ENCODE assay signal across 20 cellular contexts in the genomic region with DNA sequence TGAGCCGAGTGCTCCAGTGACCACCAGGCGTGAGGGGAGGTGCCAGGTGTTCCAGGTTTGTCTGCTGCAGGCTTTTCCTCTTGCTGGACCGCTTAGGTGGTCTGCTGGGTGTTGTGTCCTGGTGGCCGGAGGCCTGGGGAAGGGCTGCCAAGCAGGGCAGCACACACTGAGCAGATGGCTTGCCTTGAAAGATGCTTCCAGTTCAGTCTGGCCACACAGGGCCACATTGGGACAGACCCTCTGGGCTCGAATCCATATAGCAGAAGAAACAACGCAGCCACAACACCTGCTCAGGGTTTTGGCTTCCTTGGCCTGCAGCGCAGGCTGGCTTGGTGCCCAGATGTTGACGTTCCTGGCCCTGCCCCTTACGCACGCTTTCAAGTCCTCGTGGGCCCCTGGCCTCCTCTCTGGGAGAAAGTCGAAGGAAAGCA. TPM values are rescaled to one million over a fixed set of nuclear protein-coding genes. Genes with fewer than 3 reads are reported as not detected.
DNase-seq lines count a peak whose midpoint lies in the region; ATAC-seq, FAIRE-seq and TF ChIP-seq lines count a peak whose summit lies in the region.
"Had no signal": no experiment of that assay in that cellular context is flagged by ENCODE, and none has a peak within 500 bp of the region (broad histone marks: within the 10 kb centered on the region; RNA-seq: fewer than 3 reads in every experiment).

No MANE protein-coding gene starts in this region.

- H3K27ac ChIP-seq in HepG2 (ENCODE audit: extremely low read length, insufficient read depth, low read length) (no peak overlapping the region), small intestine (ENCODE audit: low read depth in 1 of 2, low read length in 1 of 2) (no peak overlapping the region)
- H3K27ac ChIP-seq: A549, C4-2B, upper lobe of right lung had no signal

- H3K36me3 ChIP-seq in HepG2 (replicated peaks in 1 of 2; ENCODE audit: control insufficient read depth in 1 of 2, insufficient read depth in 2 of 2, low read length in 2 of 2): peaks cover 64 to 96% of the 10 kb centered on the region in 2 experiments
- peaks cover 31 to 39% of the 10 kb centered on the region in 2 donors for H3K36me3 ChIP-seq in small intestine (ENCODE audit: control insufficient read depth in 2 of 2, insufficient read depth in 2 of 2, low read length in 2 of 2)

- TF ChIP-seq EP300 in HepG2 (IDR thresholded peaks at IDR 0.05; ENCODE audit: low read depth in 2 of 2, low read length in 2 of 2): no peak
- TF ChIP-seq EP300 in HepG2 (CRISPR knock-in tag; IDR thresholded peaks at IDR 0.05; ENCODE audit: borderline replicate concordance): no peak

- H3K27me3 ChIP-seq in HepG2 (ENCODE audit: control insufficient read depth in 1 of 2, insufficient read depth in 2 of 2, low read length in 2 of 2) (no peaks in the 10 kb centered on the region), small intestine (ENCODE audit: control insufficient read depth in 2 of 2, insufficient read depth in 2 of 2, low read length in 2 of 2) (no peaks in the 10 kb centered on the region)
- H3K27me3 ChIP-seq: upper lobe of right lung had no signal

- FAIRE-seq in HepG2 (lab: Jason Lieb, UNC) (no peak), small intestine (lab: Jason Lieb, UNC) (no peak)
- FAIRE-seq: A549 had no signal

- in situ Hi-C loops in HepG2 (cut with HindIII; ENCODE audit: extremely low pct_ligation_motif_present, low pct_unique_long_range_greater_than_20kb): no loop called here

- no peak overlapping the region for H2AFZ ChIP-seq in HepG2 (ENCODE audit: low read length)

- DNase-seq in NCI-H2029 (lab: John Stamatoyannopoulos, UW) (peak; percentile 62), NCI-H2029 treated with DMSO at 0.1 percent for 48 hours (lab: John Stamatoyannopoulos, UW) (no peak), NCI-H2196 treated with DMSO at 0.1 percent for 48 hours (lab: John Stamatoyannopoulos, UW; ENCODE audit: unreplicated experiment) (peak; percentile 27), HepG2 (ENCODE audit: low spot score) (no peak), small intestine (peak; percentile 70), HuH-7 (ENCODE audit: low spot score) (no peak)
- DNase-seq: activated CD4-positive, alpha-beta T cell treated with anti-CD3 and anti-CD28 coated beads, Interleukin-2, amount 10 ng/mL, durations not matched to agents 24 days and 14 days; activated naive CD8-positive, alpha-beta T cell treated with anti-CD3 and anti-CD28 coated beads, Interleukin-2, amount 50 U/mL, for 24 hours; activated T-cell treated with anti-CD3 and anti-CD28 coated beads, Interleukin-2, amount 50 U/mL, for 72 hours; EL; endodermal cell; GOT3; NCI-H510A; stimulated activated naive B cell treated with anti-CD40 and anti-IgM and Interleukin-4, amounts not matched to agents 10 μg/mL and 1 μg/mL and 100 μg/mL, for 72 hours; upper lobe of right lung had no signal

- no peak overlapping the region for H3K4me2 ChIP-seq in HepG2 (ENCODE audit: low read depth, low read length)
- H3K4me2 ChIP-seq: A549 had no signal

- peaks cover 12% of the 10 kb centered on the region for H4K20me1 ChIP-seq in HepG2 (ENCODE audit: insufficient read depth, low read length)

- BruUV-seq in HepG2 (replicated peaks; lab: Mats Ljungman, UMichigan): no TSS peak

- intact Hi-C loops in HepG2 (cut with micrococcal nuclease; ENCODE audit: unreplicated experiment): no loop called here

- H3K9ac ChIP-seq in HepG2 (ENCODE audit: insufficient read depth, low read depth, low read length): no peak overlapping the region

- H3K4me3 ChIP-seq in HepG2 (replicated peaks in 1 of 3; ENCODE audit: insufficient read depth in 1 of 3, low read depth in 2 of 3, low read length in 3 of 3) (no peak overlapping the region), small intestine (ENCODE audit: low read depth in 1 of 2, low read length in 2 of 2) (no peak overlapping the region)
- H3K4me3 ChIP-seq: A549, upper lobe of right lung had no signal

- no peak for TF ChIP-seq RAD21 in HepG2 (CRISPR knock-in tag; IDR thresholded peaks at IDR 0.05)

- no peaks in the 10 kb centered on the region for H3K4me1 ChIP-seq in HepG2 (ENCODE audit: insufficient read depth, low read length)
- no peaks in the 10 kb centered on the region for H3K4me1 ChIP-seq in small intestine (ENCODE audit: control insufficient read depth in 2 of 2, insufficient read depth in 1 of 2, low read depth in 1 of 2, low read length in 1 of 2)
- H3K4me1 ChIP-seq: A549, upper lobe of right lung had no signal

- no peak for ATAC-seq in HepG2
- ATAC-seq in GM19452 (IDR thresholded peaks at IDR 0.05; ENCODE audit: unreplicated experiment): no peak
- no peak for ATAC-seq in GM18517 (IDR thresholded peaks at IDR 0.05; ENCODE audit: unreplicated experiment)
- ATAC-seq: A549; activated naive CD8-positive, alpha-beta T cell treated with anti-CD3 and anti-CD28 coated beads, Interleukin-2, amount 50 U/mL, for 24 hours; activated T-cell treated with anti-CD3 and anti-CD28 coated beads, Interleukin-2, amount 50 U/mL, for 72 hours; SK-N-SH treated with all-trans-retinoic acid at 6 μM for 48 hours; stimulated activated naive B cell treated with anti-CD40 and anti-IgM and Interleukin-4, amounts not matched to agents 10 μg/mL and 1 μg/mL and 100 μg/mL, for 72 hours; upper lobe of right lung had no signal

- no peak for TF ChIP-seq CTCF in HepG2 (CRISPR knock-in tag; IDR thresholded peaks at IDR 0.05)

- no peaks in the 10 kb centered on the region for H3K9me3 ChIP-seq in HepG2 (ENCODE audit: low read length)
- H3K9me3 ChIP-seq in small intestine (ENCODE audit: control insufficient read depth, low read depth): no peaks in the 10 kb centered on the region
- H3K9me3 ChIP-seq: A549, upper lobe of right lung had no signal

- H3K79me2 ChIP-seq in HepG2 (ENCODE audit: insufficient read depth, low read length): no peaks in the 10 kb centered on the region

- 98% methylated on average over 11 of the region's 12 CpGs for whole genome bisulfite sequencing in HepG2 (ENCODE audit: low lambda C conversion rate)
- 25 to 58% (median 37%) methylated on average over 12 of the region's 12 CpGs for WGBS in small intestine, 3 donors

- POLR2A ChIA-PET in HepG2 (lab: Yijun Ruan, JAX): no interaction called here

- CTCF ChIA-PET in HepG2 (lab: Yijun Ruan, JAX; ENCODE audit: low intra/inter-chr PET ratio, low total read pairs): no interaction called here

- no peak for TF ChIP-seq POLR2A in HepG2 (IDR thresholded peaks at IDR 0.05; ENCODE audit: insufficient read depth in 1 of 2, low read depth in 2 of 2, low read length in 2 of 2)

TF ChIP-seq in HepG2, 621 proteins besides CTCF, POLR2A, EP300 and RAD21 (continues in another document):
- TF ChIP-seq ISL2 (CRISPR knock-in tag; IDR thresholded peaks at IDR 0.05) (no peak), KDM6A (CRISPR knock-in tag; IDR thresholded peaks at IDR 0.05; ENCODE audit: low read depth) (no peak)

RNA-seq across cellular contexts. Expression of a gene that starts 24.8 kb away (rescaled TPM):
- total RNA-seq in HepG2 (2016; rRNA removed; fragmentation: Illumina TruSeq; extraction: Trizol): 48.3 and 61.7 TPM in 2 replicates
- 23.8 and 27.0 TPM in 2 replicates for total RNA-seq in HepG2 (2016; cell fraction: cytosol; rRNA removed; fragmentation: Illumina TruSeq; extraction: Trizol; ENCODE audit: low read depth)
- total RNA-seq in HepG2 (2016; cell fraction: insoluble cytoplasmic fraction; rRNA removed; fragmentation: Illumina TruSeq; extraction: Trizol): 48.0 and 66.5 TPM in 2 replicates
- total RNA-seq in HepG2 (2016; cell fraction: membrane; rRNA removed; fragmentation: Illumina TruSeq; extraction: Trizol): 37.7 and 42.3 TPM in 2 replicates
- total RNA-seq in HepG2 (2016; cell fraction: nucleus; rRNA removed; fragmentation: Illumina TruSeq; extraction: Trizol): 23.1 and 24.3 TPM in 2 replicates
- polyA plus RNA-seq in HepG2 (2011; rRNA removed) (7.7 and 10.6 TPM in 2 replicates), small intestine (10 to 100 TPM in 1 of 3 donors, 1 to 10 TPM in 2; 2.0 to 11.2 (median 3.2) TPM)
- 8.9 and 11.0 TPM in 2 replicates for polyA plus RNA-seq in HepG2 (2011; cell fraction: cytosol; rRNA removed)
- polyA plus RNA-seq in HepG2 (2011; cell fraction: nucleus; rRNA removed): 3.9 and 4.5 TPM in 2 replicates
- polyA plus RNA-seq in HepG2 (2012): 5.7 and 16.9 TPM in 2 replicates
- polyA plus RNA-seq in HepG2 (2016; cell fraction: cytosol; fragmentation: Illumina TruSeq; extraction: Trizol; ENCODE audit: low read depth): 28.1 and 34.5 TPM in 2 replicates
- polyA plus RNA-seq in HepG2 (2016; cell fraction: insoluble cytoplasmic fraction; fragmentation: Illumina TruSeq; extraction: Trizol; ENCODE audit: low read depth): 76.0 and 95.5 TPM in 2 replicates
- polyA plus RNA-seq in HepG2 (2016; cell fraction: membrane; fragmentation: Illumina TruSeq; extraction: Trizol; ENCODE audit: low read depth): 36.4 and 39.0 TPM in 2 replicates
- polyA plus RNA-seq in HepG2 (2016; cell fraction: nucleus; fragmentation: Illumina TruSeq; extraction: Trizol; ENCODE audit: insufficient read depth, low read depth): 38.9 and 39.5 TPM in 2 replicates
- polyA minus RNA-seq in HepG2 (2011; rRNA and poly(A)+ RNA removed; ENCODE audit: low replicate concordance): 7.2 and 33.6 TPM in 2 replicates
- polyA minus RNA-seq in HepG2 (2011; cell fraction: cytosol; rRNA and poly(A)+ RNA removed): 3.9 and 4.1 TPM in 2 replicates
- polyA minus RNA-seq in HepG2 (2011; cell fraction: nucleus; rRNA and poly(A)+ RNA removed): 4.7 and 6.2 TPM in 2 replicates

RNA-seq across cellular contexts. Expression of a gene that starts 50.8 kb away (rescaled TPM):
- 16.1 and 19.5 TPM in 2 replicates for total RNA-seq in HepG2 (2016; rRNA removed; fragmentation: Illumina TruSeq; extraction: Trizol)
- 13.0 and 16.7 TPM in 2 replicates for total RNA-seq in HepG2 (2016; cell fraction: cytosol; rRNA removed; fragmentation: Illumina TruSeq; extraction: Trizol; ENCODE audit: low read depth)
- total RNA-seq in HepG2 (2016; cell fraction: insoluble cytoplasmic fraction; rRNA removed; fragmentation: Illumina TruSeq; extraction: Trizol): 15.4 and 17.4 TPM in 2 replicates
- total RNA-seq in HepG2 (2016; cell fraction: membrane; rRNA removed; fragmentation: Illumina TruSeq; extraction: Trizol): 18.2 and 21.4 TPM in 2 replicates
- total RNA-seq in HepG2 (2016; cell fraction: nucleus; rRNA removed; fragmentation: Illumina TruSeq; extraction: Trizol): 31.6 and 33.0 TPM in 2 replicates
- polyA plus RNA-seq in HepG2 (2011; rRNA removed) (31.2 and 37.7 TPM in 2 replicates), small intestine (10 to 100 TPM in 1 of 3 donors, 1 to 10 TPM in 2; 9.2 to 25.6 (median 9.8) TPM)
- polyA plus RNA-seq in HepG2 (2011; cell fraction: cytosol; rRNA removed): 20.9 and 26.7 TPM in 2 replicates
- 132 and 135 TPM in 2 replicates for polyA plus RNA-seq in HepG2 (2011; cell fraction: nucleus; rRNA removed)
- polyA plus RNA-seq in HepG2 (2012): 43.5 and 43.7 TPM in 2 replicates
- polyA plus RNA-seq in HepG2 (2016; cell fraction: cytosol; fragmentation: Illumina TruSeq; extraction: Trizol; ENCODE audit: low read depth): 1.4 and 1.7 TPM in 2 replicates
- polyA plus RNA-seq in HepG2 (2016; cell fraction: insoluble cytoplasmic fraction; fragmentation: Illumina TruSeq; extraction: Trizol; ENCODE audit: low read depth): 22.8 and 30.2 TPM in 2 replicates
- 4.4 and 5.4 TPM in 2 replicates for polyA plus RNA-seq in HepG2 (2016; cell fraction: membrane; fragmentation: Illumina TruSeq; extraction: Trizol; ENCODE audit: low read depth)
- 70.9 and 78.3 TPM in 2 replicates for polyA plus RNA-seq in HepG2 (2016; cell fraction: nucleus; fragmentation: Illumina TruSeq; extraction: Trizol; ENCODE audit: insufficient read depth, low read depth)
- polyA minus RNA-seq in HepG2 (2011; rRNA and poly(A)+ RNA removed; ENCODE audit: low replicate concordance): 24.8 and 50.4 TPM in 2 replicates
- polyA minus RNA-seq in HepG2 (2011; cell fraction: cytosol; rRNA and poly(A)+ RNA removed): 36.3 and 45.8 TPM in 2 replicates
- polyA minus RNA-seq in HepG2 (2011; cell fraction: nucleus; rRNA and poly(A)+ RNA removed): 83.8 and 96.8 TPM in 2 replicates

Comparison
In these comparisons a context has a peak if more than half of its experiments do, and no peak if none do; other contexts are left out.
1. DNase-seq: peak in NCI-H2029 (single experiment), NCI-H2196 treated with DMSO at 0.1 percent for 48 hours (single experiment) and small intestine (single experiment); none in NCI-H2029 treated with DMSO at 0.1 percent for 48 hours (single experiment), HepG2 (single experiment) and HuH-7 (single experiment).